Comparison of ENCODE assay signal across 16 cellular contexts in the genomic region with DNA sequence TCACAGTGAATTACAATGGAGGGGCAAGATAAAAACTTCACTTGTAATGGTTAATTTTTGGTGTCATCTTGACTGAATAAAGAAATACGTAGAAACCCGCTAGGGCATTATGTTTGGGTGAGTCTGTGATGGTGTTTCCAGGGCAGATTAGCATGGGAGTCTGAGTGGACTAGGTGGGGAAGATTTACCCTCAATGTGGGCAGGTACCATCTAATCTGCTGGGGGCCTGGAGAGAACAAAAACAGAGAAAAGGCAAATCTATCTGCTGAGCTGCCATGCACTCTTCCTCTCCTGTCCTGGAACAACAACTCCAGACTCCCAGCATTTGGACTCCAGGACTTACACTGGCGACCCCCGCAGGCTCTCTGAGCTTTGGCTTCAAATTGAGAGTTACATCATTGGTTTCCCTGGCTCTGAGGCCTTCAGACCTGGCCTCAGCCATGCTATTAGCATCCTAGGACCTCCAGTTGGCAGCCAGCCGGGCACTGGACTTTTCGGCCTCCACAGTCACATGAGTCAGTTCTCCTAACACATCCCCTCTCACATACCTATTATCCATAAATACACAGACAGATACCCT.
"Had no signal": no experiment of that assay in that cellular context is flagged by ENCODE, and none has a peak within 500 bp of the region (broad histone marks: within the 10 kb centered on the region; RNA-seq: fewer than 3 reads in every experiment).

No MANE protein-coding gene starts in this region.

- H3K27me3 ChIP-seq: body of pancreas, neutrophil, right atrium auricular region, tibial nerve had no signal

- H3K36me3 ChIP-seq: neutrophil, right atrium auricular region, tibial nerve had no signal

- H3K4me3 ChIP-seq: body of pancreas, right atrium auricular region, tibial nerve had no signal

- H3K4me1 ChIP-seq: body of pancreas, right atrium auricular region, tibial nerve had no signal

- H3K4me3 Mint-ChIP-seq: activated CD8-positive, alpha-beta T cell treated with anti-CD3 and anti-CD28 coated beads, Interleukin-2, amount 10 ng/mL, durations not matched to agents 7 days and 5 days; central memory CD8-positive, alpha-beta T cell; memory B cell; stimulated activated effector memory CD8-positive, alpha-beta T cell treated with anti-CD3 and anti-CD28 coated beads, Interleukin-12 subunit alpha, Interleukin-12 subunit beta, amount 100 ng/mL, for 72 hours had no signal

- H3K9me3 Mint-ChIP-seq: central memory CD8-positive, alpha-beta T cell; stimulated activated effector memory CD8-positive, alpha-beta T cell treated with anti-CD3 and anti-CD28 coated beads, Interleukin-12 subunit alpha, Interleukin-12 subunit beta, amount 100 ng/mL, for 72 hours had no signal

- H3K9me3 ChIP-seq: body of pancreas, neutrophil, right atrium auricular region, tibial nerve had no signal

- H3K4me1 Mint-ChIP-seq: central memory CD8-positive, alpha-beta T cell; memory B cell; stimulated activated effector memory CD8-positive, alpha-beta T cell treated with anti-CD3 and anti-CD28 coated beads, Interleukin-12 subunit alpha, Interleukin-12 subunit beta, amount 100 ng/mL, for 72 hours had no signal

- H3K27ac ChIP-seq: body of pancreas, neutrophil, right atrium auricular region, tibial nerve had no signal

- H3K36me3 Mint-ChIP-seq: stimulated activated effector memory CD8-positive, alpha-beta T cell treated with anti-CD3 and anti-CD28 coated beads, Interleukin-12 subunit alpha, Interleukin-12 subunit beta, amount 100 ng/mL, for 72 hours had no signal

- H3K27ac Mint-ChIP-seq: activated CD8-positive, alpha-beta T cell treated with anti-CD3 and anti-CD28 coated beads, Interleukin-2, amount 10 ng/mL, durations not matched to agents 7 days and 5 days; activated naive CD4-positive, alpha-beta T cell treated with anti-CD3 and anti-CD28 coated beads, Interleukin-2, amount 50 U/mL, for 72 hours; memory B cell; stimulated activated effector memory CD8-positive, alpha-beta T cell treated with anti-CD3 and anti-CD28 coated beads, Interleukin-12 subunit alpha, Interleukin-12 subunit beta, amount 100 ng/mL, for 72 hours had no signal

- H3K27me3 Mint-ChIP-seq: central memory CD8-positive, alpha-beta T cell had no signal

- DNase-seq: activated CD4-positive, alpha-beta T cell treated with anti-CD3 and anti-CD28 coated beads for 48 hours; activated CD8-positive, alpha-beta T cell treated with anti-CD3 and anti-CD28 coated beads, Interleukin-2, amount 10 ng/mL, durations not matched to agents 7 days and 5 days; amniotic stem cell; body of pancreas; effector memory CD4-positive, alpha-beta T cell; erythroblast; glutamatergic neuron; posterior cingulate gyrus; T1000 had no signal
